ENCODE assay signal across 10 cellular contexts in genomic region chr6:151284431-151285060, GRCh38. TPM values are rescaled to one million over a fixed set of nuclear protein-coding genes. Genes with fewer than 3 reads are reported as not detected.
DNase-seq lines count a peak whose midpoint lies in the region; ATAC-seq and TF ChIP-seq lines count a peak whose summit lies in the region.
"Had no signal": no experiment of that assay in that cellular context is flagged by ENCODE, and none has a peak within 500 bp of the region (broad histone marks: within the 10 kb centered on the region; RNA-seq: fewer than 3 reads in every experiment).

No MANE protein-coding gene starts in this region.

- no peak for TF ChIP-seq CTCF in DOHH2 (IDR thresholded peaks at IDR 0.05; ENCODE audit: low read depth, low read length, poor library complexity, severe bottlenecking)
- no peak for TF ChIP-seq CTCF in CD8-positive, alpha-beta T cell (IDR thresholded peaks at IDR 0.05)

- no peaks in the 10 kb centered on the region for H3K9me3 ChIP-seq in DOHH2 (ENCODE audit: control insufficient read depth, insufficient read depth, low read length)
- no peaks in the 10 kb centered on the region for H3K9me3 ChIP-seq in CD8-positive, alpha-beta T cell (ENCODE audit: low read length)

- no peak overlapping the region for H3K27ac ChIP-seq in DOHH2 (ENCODE audit: low read depth, low read length)
- no peak overlapping the region for H3K27ac ChIP-seq in CD8-positive, alpha-beta T cell (ENCODE audit: low read depth, low read length)

- no peaks in the 10 kb centered on the region for H3K36me3 ChIP-seq in DOHH2 (ENCODE audit: control insufficient read depth, low read length)
- no peaks in the 10 kb centered on the region for H3K36me3 ChIP-seq in CD8-positive, alpha-beta T cell (ENCODE audit: insufficient read depth, low read length)

- H3K79me2 ChIP-seq in DOHH2 (ENCODE audit: control insufficient read depth, low read length), result no peaks in the 10 kb centered on the region

- H3K27me3 Mint-ChIP-seq in memory B cell, result peaks cover 5% of the 10 kb centered on the region
- H3K27me3 Mint-ChIP-seq in CD8-positive, alpha-beta T cell (ENCODE audit: low read depth), result peaks cover 19% of the 10 kb centered on the region

- peaks cover 9% of the 10 kb centered on the region for H3K27me3 ChIP-seq in DOHH2 (ENCODE audit: control insufficient read depth, low read length)
- H3K27me3 ChIP-seq in CD8-positive, alpha-beta T cell (ENCODE audit: insufficient read depth, low read length), result no peaks in the 10 kb centered on the region

- H3K9me3 Mint-ChIP-seq in memory B cell, result no peaks in the 10 kb centered on the region
- no peaks in the 10 kb centered on the region for H3K9me3 Mint-ChIP-seq in CD8-positive, alpha-beta T cell
- H3K9me3 Mint-ChIP-seq: H9 had no signal

- H3K4me2 ChIP-seq in DOHH2 (ENCODE audit: low read length), result peak overlapping the region; percentile 12

- no peak for DNase-seq in memory B cell (ENCODE audit: low spot score in 2 of 2)
- no peak for DNase-seq in medulla oblongata (ENCODE audit: extremely low spot score)
- no peak for DNase-seq in SHP77 (lab: John Stamatoyannopoulos, UW)
- no peak for DNase-seq in left colon
- no peak for DNase-seq in CD8-positive, alpha-beta T cell
- DNase-seq: activated CD8-positive, alpha-beta memory T cell treated with anti-CD3 and anti-CD28 coated beads, Interleukin-2, amount 50 U/mL, for 4 hours; H9 had no signal

- peak overlapping the region; percentile 4; the same call in 1 of the 2 replicates for H3K4me3 ChIP-seq in DOHH2 (ENCODE audit: low read length)
- no peak overlapping the region for H3K4me3 ChIP-seq in CD8-positive, alpha-beta T cell (ENCODE audit: low read depth, low read length)

- CTCF ChIA-PET in CD8-positive, alpha-beta T cell (lab: Charles Lee), result interaction anchor here (1.0 kb wide), 1 partner anchor 39 kb away, joined by 3 read pairs; no protein-coding TSS in a partner anchor

- H3K36me3 Mint-ChIP-seq in memory B cell, result no peaks in the 10 kb centered on the region
- no peaks in the 10 kb centered on the region for H3K36me3 Mint-ChIP-seq in CD8-positive, alpha-beta T cell

- 0 out of 2 replicates have a peak, but pooled peaks have one; percentile 12 for TF ChIP-seq POLR2A in Raji (IDR thresholded peaks at IDR 0.05; ENCODE audit: insufficient read depth, low read depth, low read length)

- H3F3A ChIP-seq in DOHH2 (ENCODE audit: control insufficient read depth, insufficient read depth), result no peaks in the 10 kb centered on the region

- H3K9me2 ChIP-seq in DOHH2 (replicated peaks; ENCODE audit: control insufficient read depth, low read length), result no peaks in the 10 kb centered on the region

- peaks cover 9% of the 10 kb centered on the region for H3K4me1 Mint-ChIP-seq in memory B cell
- peaks cover 19% of the 10 kb centered on the region for H3K4me1 Mint-ChIP-seq in CD8-positive, alpha-beta T cell (ENCODE audit: low read depth)

- H3K4me3 Mint-ChIP-seq in memory B cell, result peak overlapping the region; percentile 86
- H3K4me3 Mint-ChIP-seq in CD8-positive, alpha-beta T cell, result no peak overlapping the region
- H3K4me3 Mint-ChIP-seq: H9 had no signal

- H3K4me1 ChIP-seq in DOHH2 (ENCODE audit: control insufficient read depth, low read length), result peaks cover 9% of the 10 kb centered on the region
- peaks cover 6% of the 10 kb centered on the region for H3K4me1 ChIP-seq in CD8-positive, alpha-beta T cell (ENCODE audit: insufficient read depth, low read length)

- peak overlapping the region; percentile 82 for H3K27ac Mint-ChIP-seq in memory B cell
- no peak overlapping the region for H3K27ac Mint-ChIP-seq in CD8-positive, alpha-beta T cell

- H4K20me1 ChIP-seq in DOHH2 (ENCODE audit: control insufficient read depth, insufficient read depth, low read depth, low read length), result no peaks in the 10 kb centered on the region

- POLR2A ChIA-PET in CD8-positive, alpha-beta T cell (lab: Charles Lee), result interaction anchor here (0.7 kb wide), 1 partner anchor 173 kb away, joined by 3 read pairs; no protein-coding TSS in a partner anchor

- peak; percentile 47 for ATAC-seq in GM19351 (IDR thresholded peaks at IDR 0.05; ENCODE audit: unreplicated experiment)
- peak; percentile 44 for ATAC-seq in memory B cell (ENCODE audit: low read depth)
- no peak for ATAC-seq in left colon
- no peak for ATAC-seq in CD8-positive, alpha-beta T cell

- intact Hi-C loops in left colon (cut with DNase I, micrococcal nuclease), result no loop called here
- intact Hi-C loops in CD8-positive, alpha-beta T cell (cut with DNase I, micrococcal nuclease), result no loop called here

RNA-seq across cellular contexts. Expression of gene AKAP12, which starts 44.8 kb away (rescaled TPM):
- total RNA-seq in left colon, result 10 to 100 TPM in 1 of 2 donors, 1 to 10 TPM in 1; 9.4 to 25.2 TPM
- under 1 TPM in 1 of 2 experiments, not detected in 1; 0.03 TPM for total RNA-seq in CD8-positive, alpha-beta T cell

Comparison
In these comparisons a context has a peak if more than half of its experiments do, and no peak if none do; other contexts are left out.
1. ATAC-seq: peak in GM19351 (single experiment) and memory B cell (single experiment); none in left colon (single experiment) and CD8-positive, alpha-beta T cell (single experiment).
2. RNA of gene AKAP12, which starts 44.8 kb away (total RNA-seq): 9.4 to 25.2 TPM in left colon; 0.03 TPM in CD8-positive, alpha-beta T cell; every median in the first group is over 10 times any median in the second.